Comparison of ENCODE assay signal across 1 cellular context in the genomic region with DNA sequence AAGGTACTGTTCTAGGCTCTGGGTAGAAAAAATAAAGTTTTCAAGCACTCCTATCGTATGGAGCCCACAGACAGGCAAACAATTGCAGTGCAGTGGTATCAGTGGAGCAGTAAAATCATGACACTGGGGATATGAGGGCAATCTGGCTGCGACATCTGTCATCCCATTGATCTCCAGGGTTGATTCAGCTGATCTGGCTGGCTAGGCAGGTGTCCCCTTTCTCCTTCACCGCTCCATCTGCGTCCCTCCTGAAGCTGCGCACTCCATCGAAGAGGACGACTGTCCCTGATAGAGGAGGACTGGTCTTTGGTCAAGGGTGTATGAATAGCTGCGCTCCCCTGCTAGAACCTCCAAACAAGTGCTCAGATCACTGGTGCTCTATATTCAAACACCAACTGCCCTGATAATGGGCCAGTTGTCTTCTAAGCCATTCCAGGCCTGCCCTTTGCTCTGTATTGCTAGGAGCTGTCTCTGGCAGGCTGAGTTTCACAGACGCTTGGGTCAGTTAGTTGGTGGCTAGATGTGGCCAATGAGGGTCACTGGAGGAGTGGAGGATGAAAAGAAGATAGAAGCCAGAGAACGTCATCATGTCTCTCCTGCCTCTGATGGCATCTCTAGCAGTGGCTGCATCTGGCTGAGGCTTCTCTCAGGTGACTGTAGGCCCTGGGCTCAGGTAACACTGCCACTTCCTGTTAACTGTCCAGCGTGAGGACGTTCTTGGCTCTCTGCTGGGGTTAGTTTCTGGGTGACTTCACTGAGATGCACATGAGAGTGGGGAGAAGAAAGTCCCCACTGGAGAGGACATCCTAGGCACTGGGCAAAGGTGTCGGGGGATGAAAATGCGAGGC.
TF ChIP-seq lines count a peak whose summit lies in the region.

No MANE protein-coding gene starts in this region.

TF ChIP-seq in H1, 55 proteins besides CTCF, POLR2A, EP300 and RAD21:
- no peak for TF ChIP-seq GABPA (IDR thresholded peaks at IDR 0.05; ENCODE audit: borderline replicate concordance, insufficient read depth, low read length)
- TF ChIP-seq TBP (IDR thresholded peaks at IDR 0.05; ENCODE audit: low read depth, low read length), result no peak
- TF ChIP-seq CTBP2 (IDR thresholded peaks at IDR 0.05; ENCODE audit: borderline replicate concordance, insufficient read depth, insufficient read length, low read length), result no peak
- no peak for TF ChIP-seq YY1 (IDR thresholded peaks at IDR 0.05; ENCODE audit: low read depth, low read length)
- no peak for TF ChIP-seq JUND (IDR thresholded peaks at IDR 0.05; ENCODE audit: low read length)
- no peak for TF ChIP-seq ZNF274 (IDR thresholded peaks at IDR 0.05; ENCODE audit: borderline replicate concordance, extremely low read depth, low read length)
- TF ChIP-seq, protein P1, sequence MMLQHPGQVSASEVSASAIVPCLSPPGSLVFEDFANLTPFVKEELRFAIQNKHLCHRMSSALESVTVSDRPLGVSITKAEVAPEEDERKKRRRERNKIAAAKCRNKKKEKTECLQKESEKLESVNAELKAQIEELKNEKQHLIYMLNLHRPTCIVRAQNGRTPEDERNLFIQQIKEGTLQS (IDR thresholded peaks at IDR 0.05; ENCODE audit: insufficient read depth, low read depth, low read length), result no peak
- no peak for TF ChIP-seq TAF1 (IDR thresholded peaks at IDR 0.05; ENCODE audit: low read depth, low read length)
- no peak for TF ChIP-seq CBX5 (IDR thresholded peaks at IDR 0.05; ENCODE audit: low read depth, low read length)
- no peak for TF ChIP-seq SP1 (IDR thresholded peaks at IDR 0.05; ENCODE audit: low read depth, low read length)
- TF ChIP-seq SUZ12 (IDR thresholded peaks at IDR 0.05; ENCODE audit: low read length), result no peak
- no peak for TF ChIP-seq GTF2F1 (IDR thresholded peaks at IDR 0.05; ENCODE audit: borderline replicate concordance, low read depth, low read length)
- TF ChIP-seq RBBP5 (IDR thresholded peaks at IDR 0.05; ENCODE audit: borderline replicate concordance, low read depth, low read length), result no peak
- TF ChIP-seq FOSL1 (IDR thresholded peaks at IDR 0.05; ENCODE audit: insufficient read depth, low read depth, low read length), result no peak
TF ChIP-seq in H1: peak in this region for 0.
